ENCODE assay signal across 16 cellular contexts in the genomic region with DNA sequence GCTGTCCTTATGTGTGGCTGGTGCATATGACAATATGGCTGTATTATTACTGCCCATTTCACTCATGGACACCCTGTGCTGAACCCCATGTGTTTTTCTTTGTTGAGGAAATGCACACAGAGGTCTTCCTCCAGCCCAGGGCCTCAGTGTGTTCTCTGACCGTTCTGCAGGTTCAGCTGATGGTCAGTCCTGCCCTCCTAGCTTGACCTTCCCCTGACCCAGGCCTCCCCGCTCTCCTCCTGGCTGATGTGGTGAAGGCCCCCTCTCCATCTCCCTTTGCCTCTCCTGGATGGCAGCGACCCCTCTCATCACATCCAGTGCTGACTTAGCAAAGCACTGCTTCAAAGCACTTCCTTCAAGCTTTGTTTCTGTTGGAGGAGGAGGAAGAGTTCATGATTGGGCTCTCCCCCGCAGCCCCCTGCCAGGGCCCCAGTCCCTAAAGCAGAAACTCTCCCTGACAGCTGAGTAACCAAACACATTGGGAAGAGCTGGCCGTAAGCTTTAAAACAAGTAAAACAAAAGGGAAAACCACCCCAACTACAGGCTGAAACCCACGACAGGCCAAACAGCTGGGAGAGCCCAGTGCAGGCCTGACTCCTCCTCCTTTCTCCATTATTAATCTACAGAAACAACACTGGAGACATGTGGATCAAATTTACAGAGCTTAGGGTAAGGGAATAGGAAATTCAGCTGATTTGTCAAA.
A peak's percentile ranks its signal among the peaks of the same experiment; 100 is the strongest.
DNase-seq lines count a peak whose midpoint lies in the region; FAIRE-seq and TF ChIP-seq lines count a peak whose summit lies in the region.
"Had no signal": no experiment of that assay in that cellular context is flagged by ENCODE, and none has a peak within 500 bp of the region (broad histone marks: within the 10 kb centered on the region; RNA-seq: fewer than 3 reads in every experiment).

No MANE protein-coding gene starts in this region.

- no peak for DNase-seq in Calu3
- DNase-seq in NB4 (ENCODE audit: low read depth), result peak; percentile 86
- DNase-seq in H1 (ENCODE audit: low read depth in 1 of 2, low spot score in 2 of 2), result no peak
- no peak for DNase-seq in neural crest cell (ENCODE audit: low read depth, low spot score)
- DNase-seq in HEK293T (ENCODE audit: extremely low spot score), result no peak
- DNase-seq in AG08396 (ENCODE audit: low spot score), result no peak
- no peak for DNase-seq in effector CD8-positive, alpha-beta T cell (lab: John Stamatoyannopoulos, UW)
- no peak for DNase-seq in dorsolateral prefrontal cortex
- DNase-seq: activated T-cell treated with anti-CD3 and anti-CD28 coated beads for 4 hours, C1 segment of cervical spinal cord, DND-41, foreskin melanocyte, NCI-H1048, NCI-H2227 treated with DMSO at 0.1 percent for 48 hours, PC-3, T-cell had no signal

- no peak overlapping the region; the same call in 1 of the 2 replicates for H2AK5ac ChIP-seq in H1 (ENCODE audit: low read depth, low read length)

- no peak overlapping the region for H3K23ac ChIP-seq in H1 (ENCODE audit: insufficient read length)

- no peaks in the 10 kb centered on the region for H3K36me3 ChIP-seq in H1 (ENCODE audit: control insufficient read depth in 2 of 4, insufficient read depth in 4 of 4, low read length in 3 of 4)

- TF ChIP-seq CTCF in Calu3 (IDR thresholded peaks at IDR 0.05; ENCODE audit: unreplicated experiment) (no peak), NB4 (IDR thresholded peaks at IDR 0.05; ENCODE audit: low read depth, low read length) (no peak), H1 (IDR thresholded peaks at IDR 0.05; ENCODE audit: control extremely low read depth in 1 of 3, insufficient read depth in 1 of 3, low read depth in 1 of 3, low read length in 3 of 3) (no peak), neural crest cell (conservative IDR thresholded peaks at IDR 0.05) (no peak), dorsolateral prefrontal cortex (IDR thresholded peaks at IDR 0.05 in 54 of 56, conservative IDR thresholded peaks at IDR 0.05 in 2 of 56; ENCODE audit: low read depth in 1 of 56, partially characterized antibody in 56 of 56) (no peak)

- H3K4ac ChIP-seq in H1 (replicated peaks; ENCODE audit: insufficient read length, low read depth, low read length), result no peak overlapping the region

- H2BK15ac ChIP-seq in H1 (ENCODE audit: low read length), result peak overlapping the region; percentile 31; the same call in 1 of the 2 replicates

- H3K4me3 ChIP-seq in NB4 (ENCODE audit: low read depth, low read length) (no peak overlapping the region), H1 (ENCODE audit: extremely low read depth in 1 of 4, insufficient read depth in 2 of 4, low read depth in 3 of 4, low read length in 4 of 4) (no peak overlapping the region), dorsolateral prefrontal cortex (no peak overlapping the region)

- CTCF ChIA-PET in Calu3 (lab: Charles Lee), result interaction anchor here (0.9 to 3.5 kb wide), 7 partner anchors 8 to 149 kb away, joined by 3 to 12 read pairs (median 5); no protein-coding TSS in a partner anchor
- CTCF ChIA-PET in H1 (lab: Charles Lee; ENCODE audit: partially characterized antibody), result interaction anchor here (0.8 to 4.4 kb wide), 21 partner anchors 9 to 209 kb away, joined by 3 to 20 read pairs (median 4); a partner anchor contains a TSS
- CTCF ChIA-PET in HEK293T (lab: Yijun Ruan, JAX), result interaction anchor here (0.8 kb wide), 1 partner anchor 106 kb away, joined by 4 read pairs; no protein-coding TSS in a partner anchor

- no peaks in the 10 kb centered on the region for H3K27me3 Mint-ChIP-seq in Calu3 (ENCODE audit: unreplicated experiment)
- no peaks in the 10 kb centered on the region for H3K27me3 Mint-ChIP-seq in neural crest cell (ENCODE audit: low read depth)
- H3K27me3 Mint-ChIP-seq: T-cell had no signal

- POLR2A ChIA-PET in H1 (lab: Charles Lee; ENCODE audit: partially characterized antibody), result interaction anchor here (0.6 to 1.2 kb wide), 5 partner anchors 8 to 156 kb away, joined by 3 read pairs; no protein-coding TSS in a partner anchor
- POLR2A ChIA-PET in HEK293T (lab: Yijun Ruan, JAX), result interaction anchor here (0.6 to 1.0 kb wide), 2 partner anchors 114 to 151 kb away, joined by 3 read pairs; no protein-coding TSS in a partner anchor

- no peaks in the 10 kb centered on the region for H3K9me3 ChIP-seq in H1 (ENCODE audit: insufficient read depth in 2 of 2, low read depth in 1 of 2, low read length in 1 of 2)

- H2BK20ac ChIP-seq in H1 (ENCODE audit: low read length), result no peak overlapping the region; the same call in 1 of the 2 replicates

- H3K4me1 Mint-ChIP-seq in Calu3 (ENCODE audit: low read depth, unreplicated experiment) (peaks cover 62% of the 10 kb centered on the region), neural crest cell (peaks cover 39% of the 10 kb centered on the region)

- WGBS in H1 (ENCODE audit: extremely low coverage in 1 of 2, insufficient coverage in 1 of 2, insufficient read length in 1 of 2, insufficient replicate concordance in 2 of 2, low coverage in 1 of 2, low lambda C conversion rate in 2 of 2, missing lambda C conversion rate in 1 of 2), 2 experiments, result 63% methylated on average over 6 of the region's 6 CpGs; no CpG with 5 or more reads in 1 of the 2 experiments

- no peak overlapping the region for H3K4me2 ChIP-seq in H1 (ENCODE audit: insufficient read depth in 1 of 2, low read depth in 2 of 2, low read length in 2 of 2)

- H3K9ac ChIP-seq in H1 (replicated peaks in 1 of 4; ENCODE audit: extremely low read depth in 1 of 4, low read depth in 3 of 4, low read length in 3 of 4), result no peak overlapping the region

- no peak for FAIRE-seq in H1 (lab: Jason Lieb, UNC)

- peak overlapping the region; percentile 26 for H4K91ac ChIP-seq in H1 (replicated peaks; ENCODE audit: insufficient read length, low read length)

- H3K9me3 Mint-ChIP-seq in Calu3 (ENCODE audit: low read depth, unreplicated experiment) (no peaks in the 10 kb centered on the region), neural crest cell (no peaks in the 10 kb centered on the region)
- H3K9me3 Mint-ChIP-seq: T-cell had no signal

- no peak overlapping the region for H3K56ac ChIP-seq in H1 (replicated peaks; ENCODE audit: insufficient read length, low read depth, low read length)

- no peaks in the 10 kb centered on the region for H4K20me1 ChIP-seq in H1 (replicated peaks in 1 of 2; ENCODE audit: control insufficient read depth in 1 of 2, insufficient read depth in 2 of 2, low read length in 2 of 2)

- peak overlapping the region; percentile 70; the same call in 1 of the 2 replicates for H2BK12ac ChIP-seq in H1 (ENCODE audit: low read depth, low read length)

- H2BK5ac ChIP-seq in H1 (ENCODE audit: low read depth, low read length), result peak overlapping the region; percentile 46; the same call in 1 of the 2 replicates

- peaks cover 3 to 24% (median 16%) of the 10 kb centered on the region in 4 experiments for H3K4me1 ChIP-seq in H1 (replicated peaks in 1 of 4; ENCODE audit: control insufficient read depth in 3 of 4, insufficient read depth in 4 of 4, low read length in 3 of 4)

- H3K27ac Mint-ChIP-seq in Calu3 (ENCODE audit: unreplicated experiment), result peak overlapping the region; percentile 40
- peak overlapping the region; percentile 4 for H3K27ac Mint-ChIP-seq in neural crest cell (ENCODE audit: unreplicated experiment)
- H3K27ac Mint-ChIP-seq: T-cell had no signal

- H3K79me1 ChIP-seq in H1 (ENCODE audit: low read depth, low read length), result no peaks in the 10 kb centered on the region

- no peak overlapping the region for H3K27ac ChIP-seq in H1 (ENCODE audit: low read depth, low read length)
- peak overlapping the region in 5 of 59 donors; percentile 15 to 59 (median 31) for H3K27ac ChIP-seq in dorsolateral prefrontal cortex

- TF ChIP-seq RAD21 in H1 (IDR thresholded peaks at IDR 0.05 in 1 of 2, conservative IDR thresholded peaks at IDR 0.05 in 1 of 2; ENCODE audit: low read depth in 2 of 2, low read length in 2 of 2), result no peak

- H4K5ac ChIP-seq in H1 (ENCODE audit: insufficient read length, low read depth, low read length), result no peak overlapping the region

- H2BK120ac ChIP-seq in H1 (replicated peaks; ENCODE audit: low read depth, low read length), result no peak overlapping the region

- no peak overlapping the region for H2AFZ ChIP-seq in H1 (ENCODE audit: low read length)

- BruUV-seq in Calu3 (replicated peaks; lab: Mats Ljungman, UMichigan), result no TSS peak

- H3K79me2 ChIP-seq in H1 (ENCODE audit: control insufficient read depth in 1 of 2, insufficient read depth in 2 of 2, low read length in 2 of 2), result no peaks in the 10 kb centered on the region

- peak overlapping the region; percentile 5; the same call in 1 of the 2 replicates for H3K18ac ChIP-seq in H1 (ENCODE audit: extremely low read depth, low read length)

- no peak overlapping the region for H3K14ac ChIP-seq in H1 (ENCODE audit: insufficient read length)

- no peak for TF ChIP-seq EP300 in H1 (IDR thresholded peaks at IDR 0.05; ENCODE audit: borderline replicate concordance in 1 of 2, low read depth in 2 of 2, low read length in 2 of 2)

- no peaks in the 10 kb centered on the region for H3K23me2 ChIP-seq in H1 (ENCODE audit: low read depth, low read length)

- peaks cover 16% of the 10 kb centered on the region for H3K36me3 Mint-ChIP-seq in Calu3 (ENCODE audit: insufficient read depth, unreplicated experiment)
- no peaks in the 10 kb centered on the region for H3K36me3 Mint-ChIP-seq in neural crest cell (ENCODE audit: low read depth)
- H3K36me3 Mint-ChIP-seq: T-cell had no signal

- no peak overlapping the region for H3K4me3 Mint-ChIP-seq in Calu3 (ENCODE audit: low read depth, unreplicated experiment)
- H3K4me3 Mint-ChIP-seq in neural crest cell, result peak overlapping the region; percentile 7
- H3K4me3 Mint-ChIP-seq: T-cell had no signal

- TF ChIP-seq POLR2A in NB4 (IDR thresholded peaks at IDR 0.05; ENCODE audit: extremely low read depth, insufficient read length) (no peak), H1 (IDR thresholded peaks at IDR 0.05; ENCODE audit: control extremely low read depth in 1 of 2, low read depth in 2 of 2, low read length in 2 of 2) (no peak)

- no peak overlapping the region for H4K8ac ChIP-seq in H1 (ENCODE audit: extremely low read depth, insufficient read depth, low read length)

- intact Hi-C loops in Calu3 (cut with micrococcal nuclease; ENCODE audit: unreplicated experiment) (loop anchor here (10.0 kb wide), 1 partner anchor 148 kb away; a partner anchor contains a TSS), dorsolateral prefrontal cortex (cut with DNase I) (no loop called here)

- H3K27me3 ChIP-seq in H1 (replicated peaks in 1 of 4; ENCODE audit: control insufficient read depth in 3 of 4, extremely low read depth in 1 of 4, insufficient read depth in 3 of 4, low read length in 3 of 4) (no peaks in the 10 kb centered on the region), dorsolateral prefrontal cortex (peaks cover 0 to 3% (median 0%) of the 10 kb centered on the region in 45 donors)

TF ChIP-seq in HEK293T, 16 proteins besides CTCF, POLR2A, EP300 and RAD21:
- TF ChIP-seq SUZ12 (IDR thresholded peaks at IDR 0.05) (no peak), HDGF (IDR thresholded peaks at IDR 0.05; ENCODE audit: borderline replicate concordance) (no peak), ARNT (IDR thresholded peaks at IDR 0.05) (no peak), ZNF384 (IDR thresholded peaks at IDR 0.05) (no peak), ELF4 (IDR thresholded peaks at IDR 0.05) (no peak), TARDBP (IDR thresholded peaks at IDR 0.05) (no peak), FOXM1 (IDR thresholded peaks at IDR 0.05; ENCODE audit: borderline replicate concordance) (no peak)
